In genomic region chr3:58473275-58473674, GRCh38 we compare ENCODE assay signal across 2 cellular contexts.
TF ChIP-seq lines count a peak whose summit lies in the region.

No MANE protein-coding gene starts in this region.

TF ChIP-seq in HepG2, 621 proteins besides CTCF, POLR2A, EP300 and RAD21:
- TF ChIP-seq RERE (CRISPR knock-in tag; IDR thresholded peaks at IDR 0.05; ENCODE audit: low read depth) (no peak), TOPORS (CRISPR knock-in tag; IDR thresholded peaks at IDR 0.05) (no peak), HOXA7 (CRISPR knock-in tag; IDR thresholded peaks at IDR 0.05) (no peak), BCL6 (CRISPR knock-in tag; IDR thresholded peaks at IDR 0.05) (no peak), NR2F6 (IDR thresholded peaks at IDR 0.05) (no peak), NR2F6 (CRISPR knock-in tag; IDR thresholded peaks at IDR 0.05) (no peak), PITX1 (CRISPR knock-in tag; IDR thresholded peaks at IDR 0.05) (no peak), ZNF691 (CRISPR knock-in tag; IDR thresholded peaks at IDR 0.05; ENCODE audit: borderline replicate concordance, low read depth) (no peak), IKZF1 (IDR thresholded peaks at IDR 0.05) (no peak)
- TF ChIP-seq, protein P1, sequence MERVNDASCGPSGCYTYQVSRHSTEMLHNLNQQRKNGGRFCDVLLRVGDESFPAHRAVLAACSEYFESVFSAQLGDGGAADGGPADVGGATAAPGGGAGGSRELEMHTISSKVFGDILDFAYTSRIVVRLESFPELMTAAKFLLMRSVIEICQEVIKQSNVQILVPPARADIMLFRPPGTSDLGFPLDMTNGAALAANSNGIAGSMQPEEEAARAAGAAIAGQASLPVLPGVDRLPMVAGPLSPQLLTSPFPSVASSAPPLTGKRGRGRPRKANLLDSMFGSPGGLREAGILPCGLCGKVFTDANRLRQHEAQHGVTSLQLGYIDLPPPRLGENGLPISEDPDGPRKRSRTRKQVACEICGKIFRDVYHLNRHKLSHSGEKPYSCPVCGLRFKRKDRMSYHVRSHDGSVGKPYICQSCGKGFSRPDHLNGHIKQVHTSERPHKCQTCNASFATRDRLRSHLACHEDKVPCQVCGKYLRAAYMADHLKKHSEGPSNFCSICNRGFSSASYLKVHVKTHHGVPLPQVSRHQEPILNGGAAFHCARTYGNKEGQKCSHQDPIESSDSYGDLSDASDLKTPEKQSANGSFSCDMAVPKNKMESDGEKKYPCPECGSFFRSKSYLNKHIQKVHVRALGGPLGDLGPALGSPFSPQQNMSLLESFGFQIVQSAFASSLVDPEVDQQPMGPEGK (CRISPR knock-in tag; IDR thresholded peaks at IDR 0.05), result no peak

TF ChIP-seq in GM12891, 5 proteins besides CTCF, POLR2A, EP300 and RAD21:
- TF ChIP-seq TAF1 (IDR thresholded peaks at IDR 0.05; ENCODE audit: low read depth, low read length), result no peak
- no peak for TF ChIP-seq POLR2AphosphoS5 (IDR thresholded peaks at IDR 0.05; ENCODE audit: low read depth, low read length)
- TF ChIP-seq PAX5 (IDR thresholded peaks at IDR 0.05; ENCODE audit: insufficient read depth, low read length, severe bottlenecking), result no peak
- TF ChIP-seq POU2F2 (IDR thresholded peaks at IDR 0.05; ENCODE audit: low read depth, low read length), result no peak
- no peak for TF ChIP-seq SPI1 (IDR thresholded peaks at IDR 0.05; ENCODE audit: low read depth, low read length)
TF ChIP-seq in GM12891: peak in this region for 0.
